Comparison of ENCODE assay signal across 12 cellular contexts in genomic region chr3:8972614-8973013, GRCh38. TPM values are rescaled to one million over a fixed set of nuclear protein-coding genes. Genes with fewer than 3 reads are reported as not detected.
DNase-seq lines count a peak whose midpoint lies in the region; FAIRE-seq and TF ChIP-seq lines count a peak whose summit lies in the region.
"Had no signal": no experiment of that assay in that cellular context is flagged by ENCODE, and none has a peak within 500 bp of the region (broad histone marks: within the 10 kb centered on the region; RNA-seq: fewer than 3 reads in every experiment).

No MANE protein-coding gene starts in this region.

- no peaks in the 10 kb centered on the region for H3K79me2 ChIP-seq in MM.1S (ENCODE audit: low read length)

- no peaks in the 10 kb centered on the region for H3K9me2 ChIP-seq in MM.1S (replicated peaks; ENCODE audit: insufficient read depth, low read length)

- H2AFZ ChIP-seq in MM.1S (ENCODE audit: low read length), result no peak overlapping the region

- no peak overlapping the region for H3K27ac ChIP-seq in MM.1S (ENCODE audit: low read length)
- H3K27ac ChIP-seq in suprapubic skin, result no peak overlapping the region
- H3K27ac ChIP-seq: epithelial cell of prostate had no signal

- no peak for TF ChIP-seq EP300 in suprapubic skin (IDR thresholded peaks at IDR 0.05)

- peak; percentile 47 for FAIRE-seq in GM18507 (lab: Jason Lieb, UNC)

- H4K20me1 ChIP-seq in MM.1S (ENCODE audit: insufficient read depth, low read length), result no peaks in the 10 kb centered on the region

- H3K27me3 ChIP-seq in MM.1S (replicated peaks; ENCODE audit: insufficient read depth, low read length) (peaks cover 18% of the 10 kb centered on the region), suprapubic skin (peaks cover 30% of the 10 kb centered on the region)

- no peak overlapping the region for H3K9ac ChIP-seq in MM.1S (ENCODE audit: low read length)

- DNase-seq in AG20443 (ENCODE audit: low spot score) (peak; percentile 44), GM18507 (ENCODE audit: extremely low spot score, insufficient read length, low read depth) (no peak), NCI-H82 treated with DMSO at 0.1 percent for 48 hours (lab: John Stamatoyannopoulos, UW; ENCODE audit: unreplicated experiment) (peak; percentile 74), erythroblast (lab: John Stamatoyannopoulos, UW) (peak; percentile 70 to 74), MM.1S (no peak), ecto neural progenitor cell (ENCODE audit: low spot score) (no peak), suprapubic skin (ENCODE audit: low spot score in 2 of 2) (no peak), GM19240 (ENCODE audit: insufficient read length, low spot score) (no peak)
- DNase-seq: activated naive CD4-positive, alpha-beta T cell treated with anti-CD3 and anti-CD28 coated beads for 36 hours; NCI-H1436 treated with DMSO at 0.1 percent for 48 hours; stimulated activated naive B cell treated with anti-CD40 and anti-IgM and Interleukin-4, amounts not matched to agents 10 μg/mL and 1 μg/mL and 100 μg/mL, for 72 hours had no signal

- H3K36me3 ChIP-seq in MM.1S (replicated peaks; ENCODE audit: insufficient read depth, low read length) (no peaks in the 10 kb centered on the region), suprapubic skin (no peaks in the 10 kb centered on the region)

- H3K4me3 ChIP-seq in MM.1S (ENCODE audit: low read length), result no peak overlapping the region
- no peak overlapping the region for H3K4me3 ChIP-seq in suprapubic skin

- H3K9me3 ChIP-seq in MM.1S (replicated peaks; ENCODE audit: insufficient read depth, low read length), result no peaks in the 10 kb centered on the region
- H3K9me3 ChIP-seq in suprapubic skin, result no peaks in the 10 kb centered on the region

- H3K4me1 ChIP-seq in MM.1S (ENCODE audit: low read length) (no peaks in the 10 kb centered on the region), suprapubic skin (no peaks in the 10 kb centered on the region)

- H3F3A ChIP-seq in MM.1S (ENCODE audit: insufficient read depth, low read length), result no peaks in the 10 kb centered on the region

- no peak for TF ChIP-seq CTCF in MM.1S (IDR thresholded peaks at IDR 0.05; ENCODE audit: low read length)
- no peak for TF ChIP-seq CTCF in suprapubic skin (IDR thresholded peaks at IDR 0.05)

- H3K4me2 ChIP-seq in MM.1S (ENCODE audit: low read depth, low read length), result no peak overlapping the region

- WGBS in suprapubic skin, result 87% methylated on average over 2 of the region's 2 CpGs

- TF ChIP-seq POLR2A in erythroblast (IDR thresholded peaks at IDR 0.05; ENCODE audit: low read length) (no peak), suprapubic skin (IDR thresholded peaks at IDR 0.05) (no peak)

RNA-seq across cellular contexts. Expression of gene RAD18, which starts 9.3 kb away (rescaled TPM):
- 10 to 100 TPM in 1 of 4 donors, 1 to 10 TPM in 3; 4.7 to 15.6 (median 8.5) TPM for total RNA-seq in suprapubic skin

Comparison
In these comparisons a context has a peak if more than half of its experiments do, and no peak if none do; other contexts are left out.
1. DNase-seq: peak in AG20443 (single experiment), NCI-H82 treated with DMSO at 0.1 percent for 48 hours (single experiment) and erythroblast (2 of 2); none in GM18507 (single experiment), MM.1S (single experiment), ecto neural progenitor cell (single experiment), suprapubic skin (0 of 2) and GM19240 (single experiment).